In the genomic region with DNA sequence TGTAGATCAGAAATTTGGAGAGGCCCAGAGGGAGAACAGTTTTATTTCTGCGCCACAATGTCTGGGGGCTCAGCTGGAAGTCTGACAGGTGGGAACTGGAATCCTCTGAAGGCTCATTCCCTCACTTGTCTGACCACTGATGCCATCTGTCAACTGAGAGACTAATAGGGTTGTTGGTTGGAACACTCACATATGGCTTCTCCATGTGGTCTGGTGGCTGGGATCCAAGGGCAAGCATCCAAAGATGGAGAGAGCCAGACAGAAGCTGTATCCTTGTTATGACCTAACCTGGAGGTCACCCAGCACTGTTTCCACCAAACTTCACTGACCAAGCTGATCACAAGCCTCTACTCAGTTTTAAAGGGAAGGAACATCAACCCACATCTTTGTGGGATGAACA, we compare ENCODE assay signal across 2 cellular contexts.
A peak's percentile ranks its signal among the peaks of the same experiment; 100 is the strongest.
TF ChIP-seq lines count a peak whose summit lies in the region.

No MANE protein-coding gene starts in this region.

TF ChIP-seq in liver, 16 proteins besides CTCF, POLR2A, EP300 and RAD21 (continued from another document):
- TF ChIP-seq EGR1 (IDR thresholded peaks at IDR 0.05; ENCODE audit: low read depth in 2 of 2) (no peak), SP1 (IDR thresholded peaks at IDR 0.05) (no peak), HNF4G (IDR thresholded peaks at IDR 0.05) (no peak), YY1 (IDR thresholded peaks at IDR 0.05) (no peak), FOXA2 (IDR thresholded peaks at IDR 0.05) (no peak), HNF4A (conservative IDR thresholded peaks at IDR 0.05) (peak in 1 of 2 donors; percentile 22)
- TF ChIP-seq, protein P1, sequence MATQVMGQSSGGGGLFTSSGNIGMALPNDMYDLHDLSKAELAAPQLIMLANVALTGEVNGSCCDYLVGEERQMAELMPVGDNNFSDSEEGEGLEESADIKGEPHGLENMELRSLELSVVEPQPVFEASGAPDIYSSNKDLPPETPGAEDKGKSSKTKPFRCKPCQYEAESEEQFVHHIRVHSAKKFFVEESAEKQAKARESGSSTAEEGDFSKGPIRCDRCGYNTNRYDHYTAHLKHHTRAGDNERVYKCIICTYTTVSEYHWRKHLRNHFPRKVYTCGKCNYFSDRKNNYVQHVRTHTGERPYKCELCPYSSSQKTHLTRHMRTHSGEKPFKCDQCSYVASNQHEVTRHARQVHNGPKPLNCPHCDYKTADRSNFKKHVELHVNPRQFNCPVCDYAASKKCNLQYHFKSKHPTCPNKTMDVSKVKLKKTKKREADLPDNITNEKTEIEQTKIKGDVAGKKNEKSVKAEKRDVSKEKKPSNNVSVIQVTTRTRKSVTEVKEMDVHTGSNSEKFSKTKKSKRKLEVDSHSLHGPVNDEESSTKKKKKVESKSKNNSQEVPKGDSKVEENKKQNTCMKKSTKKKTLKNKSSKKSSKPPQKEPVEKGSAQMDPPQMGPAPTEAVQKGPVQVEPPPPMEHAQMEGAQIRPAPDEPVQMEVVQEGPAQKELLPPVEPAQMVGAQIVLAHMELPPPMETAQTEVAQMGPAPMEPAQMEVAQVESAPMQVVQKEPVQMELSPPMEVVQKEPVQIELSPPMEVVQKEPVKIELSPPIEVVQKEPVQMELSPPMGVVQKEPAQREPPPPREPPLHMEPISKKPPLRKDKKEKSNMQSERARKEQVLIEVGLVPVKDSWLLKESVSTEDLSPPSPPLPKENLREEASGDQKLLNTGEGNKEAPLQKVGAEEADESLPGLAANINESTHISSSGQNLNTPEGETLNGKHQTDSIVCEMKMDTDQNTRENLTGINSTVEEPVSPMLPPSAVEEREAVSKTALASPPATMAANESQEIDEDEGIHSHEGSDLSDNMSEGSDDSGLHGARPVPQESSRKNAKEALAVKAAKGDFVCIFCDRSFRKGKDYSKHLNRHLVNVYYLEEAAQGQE (IDR thresholded peaks at IDR 0.05), result no peak
- TF ChIP-seq, protein P2, sequence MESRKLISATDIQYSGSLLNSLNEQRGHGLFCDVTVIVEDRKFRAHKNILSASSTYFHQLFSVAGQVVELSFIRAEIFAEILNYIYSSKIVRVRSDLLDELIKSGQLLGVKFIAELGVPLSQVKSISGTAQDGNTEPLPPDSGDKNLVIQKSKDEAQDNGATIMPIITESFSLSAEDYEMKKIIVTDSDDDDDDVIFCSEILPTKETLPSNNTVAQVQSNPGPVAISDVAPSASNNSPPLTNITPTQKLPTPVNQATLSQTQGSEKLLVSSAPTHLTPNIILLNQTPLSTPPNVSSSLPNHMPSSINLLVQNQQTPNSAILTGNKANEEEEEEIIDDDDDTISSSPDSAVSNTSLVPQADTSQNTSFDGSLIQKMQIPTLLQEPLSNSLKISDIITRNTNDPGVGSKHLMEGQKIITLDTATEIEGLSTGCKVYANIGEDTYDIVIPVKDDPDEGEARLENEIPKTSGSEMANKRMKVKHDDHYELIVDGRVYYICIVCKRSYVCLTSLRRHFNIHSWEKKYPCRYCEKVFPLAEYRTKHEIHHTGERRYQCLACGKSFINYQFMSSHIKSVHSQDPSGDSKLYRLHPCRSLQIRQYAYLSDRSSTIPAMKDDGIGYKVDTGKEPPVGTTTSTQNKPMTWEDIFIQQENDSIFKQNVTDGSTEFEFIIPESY (IDR thresholded peaks at IDR 0.05), result no peak

TF ChIP-seq in HepG2, 621 proteins besides CTCF, POLR2A, EP300 and RAD21 (continued from another document):
- TF ChIP-seq, protein P3, sequence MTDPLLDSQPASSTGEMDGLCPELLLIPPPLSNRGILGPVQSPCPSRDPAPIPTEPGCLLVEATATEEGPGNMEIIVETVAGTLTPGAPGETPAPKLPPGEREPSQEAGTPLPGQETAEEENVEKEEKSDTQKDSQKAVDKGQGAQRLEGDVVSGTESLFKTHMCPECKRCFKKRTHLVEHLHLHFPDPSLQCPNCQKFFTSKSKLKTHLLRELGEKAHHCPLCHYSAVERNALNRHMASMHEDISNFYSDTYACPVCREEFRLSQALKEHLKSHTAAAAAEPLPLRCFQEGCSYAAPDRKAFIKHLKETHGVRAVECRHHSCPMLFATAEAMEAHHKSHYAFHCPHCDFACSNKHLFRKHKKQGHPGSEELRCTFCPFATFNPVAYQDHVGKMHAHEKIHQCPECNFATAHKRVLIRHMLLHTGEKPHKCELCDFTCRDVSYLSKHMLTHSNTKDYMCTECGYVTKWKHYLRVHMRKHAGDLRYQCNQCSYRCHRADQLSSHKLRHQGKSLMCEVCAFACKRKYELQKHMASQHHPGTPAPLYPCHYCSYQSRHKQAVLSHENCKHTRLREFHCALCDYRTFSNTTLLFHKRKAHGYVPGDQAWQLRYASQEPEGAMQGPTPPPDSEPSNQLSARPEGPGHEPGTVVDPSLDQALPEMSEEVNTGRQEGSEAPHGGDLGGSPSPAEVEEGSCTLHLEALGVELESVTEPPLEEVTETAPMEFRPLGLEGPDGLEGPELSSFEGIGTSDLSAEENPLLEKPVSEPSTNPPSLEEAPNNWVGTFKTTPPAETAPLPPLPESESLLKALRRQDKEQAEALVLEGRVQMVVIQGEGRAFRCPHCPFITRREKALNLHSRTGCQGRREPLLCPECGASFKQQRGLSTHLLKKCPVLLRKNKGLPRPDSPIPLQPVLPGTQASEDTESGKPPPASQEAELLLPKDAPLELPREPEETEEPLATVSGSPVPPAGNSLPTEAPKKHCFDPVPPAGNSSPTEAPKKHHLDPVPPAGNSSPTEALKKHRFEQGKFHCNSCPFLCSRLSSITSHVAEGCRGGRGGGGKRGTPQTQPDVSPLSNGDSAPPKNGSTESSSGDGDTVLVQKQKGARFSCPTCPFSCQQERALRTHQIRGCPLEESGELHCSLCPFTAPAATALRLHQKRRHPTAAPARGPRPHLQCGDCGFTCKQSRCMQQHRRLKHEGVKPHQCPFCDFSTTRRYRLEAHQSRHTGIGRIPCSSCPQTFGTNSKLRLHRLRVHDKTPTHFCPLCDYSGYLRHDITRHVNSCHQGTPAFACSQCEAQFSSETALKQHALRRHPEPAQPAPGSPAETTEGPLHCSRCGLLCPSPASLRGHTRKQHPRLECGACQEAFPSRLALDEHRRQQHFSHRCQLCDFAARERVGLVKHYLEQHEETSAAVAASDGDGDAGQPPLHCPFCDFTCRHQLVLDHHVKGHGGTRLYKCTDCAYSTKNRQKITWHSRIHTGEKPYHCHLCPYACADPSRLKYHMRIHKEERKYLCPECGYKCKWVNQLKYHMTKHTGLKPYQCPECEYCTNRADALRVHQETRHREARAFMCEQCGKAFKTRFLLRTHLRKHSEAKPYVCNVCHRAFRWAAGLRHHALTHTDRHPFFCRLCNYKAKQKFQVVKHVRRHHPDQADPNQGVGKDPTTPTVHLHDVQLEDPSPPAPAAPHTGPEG (CRISPR knock-in tag; IDR thresholded peaks at IDR 0.05), result no peak
- no peak for TF ChIP-seq MED1 (CRISPR knock-in tag; IDR thresholded peaks at IDR 0.05)
- TF ChIP-seq ZFP82 (CRISPR knock-in tag; IDR thresholded peaks at IDR 0.05; ENCODE audit: borderline replicate concordance), result no peak
- TF ChIP-seq AGO2 (optimal IDR thresholded peaks at IDR 0.05; ENCODE audit: low read depth, low read length), result no peak
- no peak for TF ChIP-seq MTA1 (CRISPR knock-in tag; IDR thresholded peaks at IDR 0.05; ENCODE audit: borderline replicate concordance)
- no peak for TF ChIP-seq ZNF33B (CRISPR knock-in tag; IDR thresholded peaks at IDR 0.05)
- no peak for TF ChIP-seq SAFB2 (CRISPR knock-in tag; IDR thresholded peaks at IDR 0.05; ENCODE audit: borderline replicate concordance, low read depth)
- TF ChIP-seq ZNF451 (CRISPR knock-in tag; IDR thresholded peaks at IDR 0.05), result no peak
- TF ChIP-seq RARA (CRISPR knock-in tag; IDR thresholded peaks at IDR 0.05), result no peak
- no peak for TF ChIP-seq ZNF296 (CRISPR knock-in tag; conservative IDR thresholded peaks at IDR 0.05)
- TF ChIP-seq STAG1 (CRISPR knock-in tag; IDR thresholded peaks at IDR 0.05), result no peak
- TF ChIP-seq, protein P4, sequence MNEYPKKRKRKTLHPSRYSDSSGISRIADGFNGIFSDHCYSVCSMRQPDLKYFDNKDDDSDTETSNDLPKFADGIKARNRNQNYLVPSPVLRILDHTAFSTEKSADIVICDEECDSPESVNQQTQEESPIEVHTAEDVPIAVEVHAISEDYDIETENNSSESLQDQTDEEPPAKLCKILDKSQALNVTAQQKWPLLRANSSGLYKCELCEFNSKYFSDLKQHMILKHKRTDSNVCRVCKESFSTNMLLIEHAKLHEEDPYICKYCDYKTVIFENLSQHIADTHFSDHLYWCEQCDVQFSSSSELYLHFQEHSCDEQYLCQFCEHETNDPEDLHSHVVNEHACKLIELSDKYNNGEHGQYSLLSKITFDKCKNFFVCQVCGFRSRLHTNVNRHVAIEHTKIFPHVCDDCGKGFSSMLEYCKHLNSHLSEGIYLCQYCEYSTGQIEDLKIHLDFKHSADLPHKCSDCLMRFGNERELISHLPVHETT (CRISPR knock-in tag; conservative IDR thresholded peaks at IDR 0.05), result no peak
- no peak for TF ChIP-seq ZNF768 (CRISPR knock-in tag; IDR thresholded peaks at IDR 0.05)
- TF ChIP-seq, protein P5, sequence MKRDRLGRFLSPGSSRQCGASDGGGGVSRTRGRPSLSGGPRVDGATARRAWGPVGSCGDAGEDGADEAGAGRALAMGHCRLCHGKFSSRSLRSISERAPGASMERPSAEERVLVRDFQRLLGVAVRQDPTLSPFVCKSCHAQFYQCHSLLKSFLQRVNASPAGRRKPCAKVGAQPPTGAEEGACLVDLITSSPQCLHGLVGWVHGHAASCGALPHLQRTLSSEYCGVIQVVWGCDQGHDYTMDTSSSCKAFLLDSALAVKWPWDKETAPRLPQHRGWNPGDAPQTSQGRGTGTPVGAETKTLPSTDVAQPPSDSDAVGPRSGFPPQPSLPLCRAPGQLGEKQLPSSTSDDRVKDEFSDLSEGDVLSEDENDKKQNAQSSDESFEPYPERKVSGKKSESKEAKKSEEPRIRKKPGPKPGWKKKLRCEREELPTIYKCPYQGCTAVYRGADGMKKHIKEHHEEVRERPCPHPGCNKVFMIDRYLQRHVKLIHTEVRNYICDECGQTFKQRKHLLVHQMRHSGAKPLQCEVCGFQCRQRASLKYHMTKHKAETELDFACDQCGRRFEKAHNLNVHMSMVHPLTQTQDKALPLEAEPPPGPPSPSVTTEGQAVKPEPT (CRISPR knock-in tag; IDR thresholded peaks at IDR 0.05; ENCODE audit: low read depth), result no peak
- TF ChIP-seq SKI (IDR thresholded peaks at IDR 0.05; ENCODE audit: partially characterized antibody), result no peak
- TF ChIP-seq, protein P6, sequence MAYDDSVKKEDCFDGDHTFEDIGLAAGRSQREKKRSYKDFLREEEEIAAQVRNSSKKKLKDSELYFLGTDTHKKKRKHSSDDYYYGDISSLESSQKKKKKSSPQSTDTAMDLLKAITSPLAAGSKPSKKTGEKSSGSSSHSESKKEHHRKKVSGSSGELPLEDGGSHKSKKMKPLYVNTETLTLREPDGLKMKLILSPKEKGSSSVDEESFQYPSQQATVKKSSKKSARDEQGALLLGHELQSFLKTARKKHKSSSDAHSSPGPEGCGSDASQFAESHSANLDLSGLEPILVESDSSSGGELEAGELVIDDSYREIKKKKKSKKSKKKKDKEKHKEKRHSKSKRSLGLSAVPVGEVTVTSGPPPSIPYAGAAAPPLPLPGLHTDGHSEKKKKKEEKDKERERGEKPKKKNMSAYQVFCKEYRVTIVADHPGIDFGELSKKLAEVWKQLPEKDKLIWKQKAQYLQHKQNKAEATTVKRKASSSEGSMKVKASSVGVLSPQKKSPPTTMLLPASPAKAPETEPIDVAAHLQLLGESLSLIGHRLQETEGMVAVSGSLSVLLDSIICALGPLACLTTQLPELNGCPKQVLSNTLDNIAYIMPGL (CRISPR knock-in tag; IDR thresholded peaks at IDR 0.05; ENCODE audit: borderline replicate concordance in 1 of 2, low read depth in 1 of 2), result no peak
